Comparison of ENCODE assay signal across 20 cellular contexts in genomic region chr10:96270564-96270963, GRCh38. TPM values are rescaled to one million over a fixed set of nuclear protein-coding genes. Genes with fewer than 3 reads are reported as not detected.
DNase-seq lines count a peak whose midpoint lies in the region; ATAC-seq, FAIRE-seq and TF ChIP-seq lines count a peak whose summit lies in the region.
"Had no signal": no experiment of that assay in that cellular context is flagged by ENCODE, and none has a peak within 500 bp of the region (broad histone marks: within the 10 kb centered on the region; RNA-seq: fewer than 3 reads in every experiment).

No MANE protein-coding gene starts in this region.

- H3K4me2 ChIP-seq in SU-DHL-6 (ENCODE audit: low read depth, low read length, poor library complexity, severe bottlenecking): peak overlapping the region; percentile 98

- peaks cover 0 to 2% of the 10 kb centered on the region in 2 donors for H3K9me3 Mint-ChIP-seq in stimulated activated naive B cell treated with anti-CD40 and anti-IgM and Interleukin-4, amounts not matched to agents 10 μg/mL and 1 μg/mL and 100 μg/mL, for 72 hours
- H3K9me3 Mint-ChIP-seq: activated CD4-positive, alpha-beta T cell treated with anti-CD3 and anti-CD28 coated beads, Interleukin-2, amount 10 ng/mL, durations not matched to agents 7 days and 5 days; activated T-helper 1 cell treated with anti-CD3 and anti-CD28 coated beads, Interleukin-12 subunit alpha, Interleukin-12 subunit beta, Interleukin-2, Interleukin-4 antibody, amounts not matched to agents 30 ng/mL and 10 ng/mL and 1 ng/mL, durations not matched to agents 14 hours and 24 hours and 36 hours had no signal

- H3K27me3 Mint-ChIP-seq in stimulated activated naive B cell treated with anti-CD40 and anti-IgM and Interleukin-4, amounts not matched to agents 10 μg/mL and 1 μg/mL and 100 μg/mL, for 72 hours: no peaks in the 10 kb centered on the region

- intact Hi-C loops in kidney (cut with DNase I) (no loop called here), left colon (cut with DNase I, micrococcal nuclease) (no loop called here)

- peaks cover 33% of the 10 kb centered on the region for H3F3A ChIP-seq in SU-DHL-6 (ENCODE audit: insufficient read depth)

- no peak for DNase-seq in kidney
- no peak for DNase-seq in stimulated activated naive B cell treated with anti-CD40 and anti-IgM and Interleukin-4, amounts not matched to agents 10 μg/mL and 1 μg/mL and 100 μg/mL, for 72 hours
- no peak for DNase-seq in left colon
- DNase-seq in stimulated activated CD4-positive, alpha-beta T cell treated with anti-CD3 and anti-CD28 coated beads, Interleukin-12 subunit alpha, Interleukin-12 subunit beta, amount 100 ng/mL, for 4 hours: no peak
- DNase-seq: activated CD4-positive, alpha-beta T cell treated with anti-CD3 and anti-CD28 coated beads, Interleukin-2, amount 10 ng/mL, durations not matched to agents 7 days and 5 days; brain microvascular endothelial cell; kidney glomerular epithelial cell; NCI-H1092; NCI-H2227 treated with DMSO at 0.1 percent for 48 hours had no signal

- ATAC-seq in stimulated activated naive B cell treated with anti-CD40 and anti-IgM and Interleukin-4, amounts not matched to agents 10 μg/mL and 1 μg/mL and 100 μg/mL, for 72 hours (replicated peaks): no peak
- ATAC-seq in HG03432 (IDR thresholded peaks at IDR 0.05; ENCODE audit: unreplicated experiment) (no peak), left colon (no peak), HG02571 (IDR thresholded peaks at IDR 0.05; ENCODE audit: unreplicated experiment) (no peak)
- ATAC-seq: HCT116 had no signal

- H3K4me1 ChIP-seq in kidney (ENCODE audit: control insufficient read depth in 1 of 2, insufficient read depth in 1 of 2, low read depth in 1 of 2, low read length in 2 of 2): peaks cover 12 to 19% of the 10 kb centered on the region in 2 donors

- H3K4me3 Mint-ChIP-seq in stimulated activated naive B cell treated with anti-CD40 and anti-IgM and Interleukin-4, amounts not matched to agents 10 μg/mL and 1 μg/mL and 100 μg/mL, for 72 hours: peak overlapping the region; percentile 91 to 93
- H3K4me3 Mint-ChIP-seq: activated CD4-positive, alpha-beta T cell treated with anti-CD3 and anti-CD28 coated beads, Interleukin-2, amount 10 ng/mL, durations not matched to agents 7 days and 5 days; activated T-helper 1 cell treated with anti-CD3 and anti-CD28 coated beads, Interleukin-12 subunit alpha, Interleukin-12 subunit beta, Interleukin-2, Interleukin-4 antibody, amounts not matched to agents 30 ng/mL and 10 ng/mL and 1 ng/mL, durations not matched to agents 14 hours and 24 hours and 36 hours had no signal

- H3K9ac ChIP-seq in SU-DHL-6 (ENCODE audit: low read length) (peak overlapping the region; percentile 85), kidney (ENCODE audit: low read length in 2 of 2) (peak overlapping the region; percentile 22 to 65)

- H2AFZ ChIP-seq in SU-DHL-6 (ENCODE audit: low read depth, low read length, severe bottlenecking): no peak overlapping the region
- H2AFZ ChIP-seq: PC-9 had no signal

- H3K9me3 ChIP-seq in SU-DHL-6 (ENCODE audit: insufficient read depth, low read length) (no peaks in the 10 kb centered on the region), kidney (ENCODE audit: control insufficient read depth in 1 of 2, low read length in 2 of 2) (no peaks in the 10 kb centered on the region)
- H3K9me3 ChIP-seq: neutrophil had no signal

- no peak for FAIRE-seq in kidney (lab: Jason Lieb, UNC)
- FAIRE-seq: endometrium had no signal

- H4K20me1 ChIP-seq in SU-DHL-6 (ENCODE audit: low read depth, low read length): peaks cover 15% of the 10 kb centered on the region; the same call in 1 of the 2 replicates

- H3K4me3 ChIP-seq in GM08714 (ENCODE audit: low read length) (peak overlapping the region; percentile 100), SU-DHL-6 (ENCODE audit: insufficient read depth, low read length, poor library complexity, severe bottlenecking) (peak overlapping the region; percentile 86), kidney (ENCODE audit: low read length in 2 of 2) (peak overlapping the region; percentile 61 to 76)
- H3K4me3 ChIP-seq: PC-9 had no signal

- peak overlapping the region; percentile 97 for H3K27ac Mint-ChIP-seq in stimulated activated naive B cell treated with anti-CD40 and anti-IgM and Interleukin-4, amounts not matched to agents 10 μg/mL and 1 μg/mL and 100 μg/mL, for 72 hours
- H3K27ac Mint-ChIP-seq: activated CD4-positive, alpha-beta T cell treated with anti-CD3 and anti-CD28 coated beads, Interleukin-2, amount 10 ng/mL, durations not matched to agents 7 days and 5 days; activated T-helper 1 cell treated with anti-CD3 and anti-CD28 coated beads, Interleukin-12 subunit alpha, Interleukin-12 subunit beta, Interleukin-2, Interleukin-4 antibody, amounts not matched to agents 30 ng/mL and 10 ng/mL and 1 ng/mL, durations not matched to agents 14 hours and 24 hours and 36 hours had no signal

- peaks cover 36 to 41% of the 10 kb centered on the region in 2 donors for H3K36me3 Mint-ChIP-seq in stimulated activated naive B cell treated with anti-CD40 and anti-IgM and Interleukin-4, amounts not matched to agents 10 μg/mL and 1 μg/mL and 100 μg/mL, for 72 hours

- peaks cover 71% of the 10 kb centered on the region for H3K79me2 ChIP-seq in SU-DHL-6 (ENCODE audit: insufficient read depth, low read length)

- H3K27ac ChIP-seq in SU-DHL-6 (ENCODE audit: low read depth, low read length) (peak overlapping the region; percentile 100), kidney (ENCODE audit: low read depth in 2 of 2, low read length in 2 of 2) (peak overlapping the region; percentile 65 to 77)
- H3K27ac ChIP-seq: brain microvascular endothelial cell, neutrophil, PC-9 had no signal

- H3K4me1 Mint-ChIP-seq in stimulated activated naive B cell treated with anti-CD40 and anti-IgM and Interleukin-4, amounts not matched to agents 10 μg/mL and 1 μg/mL and 100 μg/mL, for 72 hours: peaks cover 45 to 74% of the 10 kb centered on the region in 2 donors
- H3K4me1 Mint-ChIP-seq: activated CD4-positive, alpha-beta T cell treated with anti-CD3 and anti-CD28 coated beads, Interleukin-2, amount 10 ng/mL, durations not matched to agents 7 days and 5 days had no signal

- no peaks in the 10 kb centered on the region for H3K27me3 ChIP-seq in SU-DHL-6 (ENCODE audit: low read length)
- H3K27me3 ChIP-seq: brain microvascular endothelial cell, neutrophil had no signal

- H3K36me3 ChIP-seq in SU-DHL-6 (ENCODE audit: low read length): peaks cover 25% of the 10 kb centered on the region
- no peaks in the 10 kb centered on the region for H3K36me3 ChIP-seq in kidney (ENCODE audit: control insufficient read depth in 1 of 2, insufficient read depth in 2 of 2, low read length in 2 of 2)
- H3K36me3 ChIP-seq: brain microvascular endothelial cell, neutrophil had no signal

- H3K9me2 ChIP-seq in SU-DHL-6 (replicated peaks; ENCODE audit: insufficient read depth, low read length): no peaks in the 10 kb centered on the region

- TF ChIP-seq CTCF in SU-DHL-6 (IDR thresholded peaks at IDR 0.05; ENCODE audit: insufficient read depth, low read length, poor library complexity, severe bottlenecking) (no peak), kidney (IDR thresholded peaks at IDR 0.05; ENCODE audit: borderline replicate concordance, extremely low read depth, insufficient read depth) (no peak)

RNA-seq across cellular contexts. Expression of gene BLNK, which starts 0.8 kb away (rescaled TPM):
- 38.8 TPM for total RNA-seq in kidney
- 28.5 TPM for polyA plus RNA-seq in kidney (ENCODE audit: insufficient read depth, low read depth, low replicate concordance)
- 10 to 100 TPM; 22.1 to 24.9 TPM for total RNA-seq in left colon
- total RNA-seq: activated CD4-positive, alpha-beta T cell treated with anti-CD3 and anti-CD28 coated beads, Interleukin-2, amount 10 ng/mL, durations not matched to agents 7 days and 5 days; activated T-helper 1 cell treated with anti-CD3 and anti-CD28 coated beads, Interleukin-12 subunit alpha, Interleukin-12 subunit beta, Interleukin-2, Interleukin-4 antibody, amounts not matched to agents 30 ng/mL and 10 ng/mL and 1 ng/mL, durations not matched to agents 14 hours and 24 hours and 36 hours; G401; T-helper 1 cell treated with Interleukin-12 subunit alpha and Interleukin-12 subunit beta and Interleukin-4 antibody, amounts not matched to agents 30 ng/mL and 1 ng/mL, for 36 hours had no signal

RNA-seq across cellular contexts. Expression of gene DNTT, which starts 33.7 kb away (rescaled TPM):
- total RNA-seq in kidney (not detected), left colon (not detected)
- not detected for polyA plus RNA-seq in kidney (ENCODE audit: insufficient read depth, low read depth, low replicate concordance)
- total RNA-seq: activated CD4-positive, alpha-beta T cell treated with anti-CD3 and anti-CD28 coated beads, Interleukin-2, amount 10 ng/mL, durations not matched to agents 7 days and 5 days; activated T-helper 1 cell treated with anti-CD3 and anti-CD28 coated beads, Interleukin-12 subunit alpha, Interleukin-12 subunit beta, Interleukin-2, Interleukin-4 antibody, amounts not matched to agents 30 ng/mL and 10 ng/mL and 1 ng/mL, durations not matched to agents 14 hours and 24 hours and 36 hours; G401; PC-9; T-helper 1 cell treated with Interleukin-12 subunit alpha and Interleukin-12 subunit beta and Interleukin-4 antibody, amounts not matched to agents 30 ng/mL and 1 ng/mL, for 36 hours had no signal
